1 cellular context compared by ENCODE assay signal in genomic region chr1:173869108-173869359, GRCh38.
TF ChIP-seq lines count a peak whose summit lies in the region.

No MANE protein-coding gene starts in this region.

TF ChIP-seq in liver, 16 proteins besides CTCF, POLR2A, EP300 and RAD21 (continued from another document):
- peak; percentile 5 for TF ChIP-seq ZBTB33 (IDR thresholded peaks at IDR 0.05)
